Comparison of ENCODE assay signal across 1 cellular context in the genomic region with DNA sequence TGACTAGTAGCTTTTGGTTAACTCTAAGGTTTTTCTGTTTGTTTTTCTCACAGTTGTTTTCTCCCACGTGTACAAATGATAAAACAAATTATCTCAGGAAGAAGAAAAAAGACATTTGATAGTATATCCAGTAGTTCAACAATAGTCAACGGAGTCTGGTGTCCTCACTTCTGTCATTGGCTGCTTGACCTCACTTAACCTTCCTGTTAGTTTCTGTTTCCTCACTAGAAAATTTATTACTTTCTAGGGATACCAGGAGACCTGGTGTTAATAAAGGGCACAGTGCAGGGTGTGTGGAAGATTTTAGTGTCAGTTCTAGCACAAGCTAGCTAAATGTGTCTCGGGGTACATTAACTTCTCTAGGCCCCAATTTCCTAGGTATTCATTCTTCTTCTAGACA.
TF ChIP-seq lines count a peak whose summit lies in the region.

No MANE protein-coding gene starts in this region.

TF ChIP-seq in GM12878, 131 proteins besides CTCF, POLR2A, EP300 and RAD21 (continued from another document):
- TF ChIP-seq, protein P1, sequence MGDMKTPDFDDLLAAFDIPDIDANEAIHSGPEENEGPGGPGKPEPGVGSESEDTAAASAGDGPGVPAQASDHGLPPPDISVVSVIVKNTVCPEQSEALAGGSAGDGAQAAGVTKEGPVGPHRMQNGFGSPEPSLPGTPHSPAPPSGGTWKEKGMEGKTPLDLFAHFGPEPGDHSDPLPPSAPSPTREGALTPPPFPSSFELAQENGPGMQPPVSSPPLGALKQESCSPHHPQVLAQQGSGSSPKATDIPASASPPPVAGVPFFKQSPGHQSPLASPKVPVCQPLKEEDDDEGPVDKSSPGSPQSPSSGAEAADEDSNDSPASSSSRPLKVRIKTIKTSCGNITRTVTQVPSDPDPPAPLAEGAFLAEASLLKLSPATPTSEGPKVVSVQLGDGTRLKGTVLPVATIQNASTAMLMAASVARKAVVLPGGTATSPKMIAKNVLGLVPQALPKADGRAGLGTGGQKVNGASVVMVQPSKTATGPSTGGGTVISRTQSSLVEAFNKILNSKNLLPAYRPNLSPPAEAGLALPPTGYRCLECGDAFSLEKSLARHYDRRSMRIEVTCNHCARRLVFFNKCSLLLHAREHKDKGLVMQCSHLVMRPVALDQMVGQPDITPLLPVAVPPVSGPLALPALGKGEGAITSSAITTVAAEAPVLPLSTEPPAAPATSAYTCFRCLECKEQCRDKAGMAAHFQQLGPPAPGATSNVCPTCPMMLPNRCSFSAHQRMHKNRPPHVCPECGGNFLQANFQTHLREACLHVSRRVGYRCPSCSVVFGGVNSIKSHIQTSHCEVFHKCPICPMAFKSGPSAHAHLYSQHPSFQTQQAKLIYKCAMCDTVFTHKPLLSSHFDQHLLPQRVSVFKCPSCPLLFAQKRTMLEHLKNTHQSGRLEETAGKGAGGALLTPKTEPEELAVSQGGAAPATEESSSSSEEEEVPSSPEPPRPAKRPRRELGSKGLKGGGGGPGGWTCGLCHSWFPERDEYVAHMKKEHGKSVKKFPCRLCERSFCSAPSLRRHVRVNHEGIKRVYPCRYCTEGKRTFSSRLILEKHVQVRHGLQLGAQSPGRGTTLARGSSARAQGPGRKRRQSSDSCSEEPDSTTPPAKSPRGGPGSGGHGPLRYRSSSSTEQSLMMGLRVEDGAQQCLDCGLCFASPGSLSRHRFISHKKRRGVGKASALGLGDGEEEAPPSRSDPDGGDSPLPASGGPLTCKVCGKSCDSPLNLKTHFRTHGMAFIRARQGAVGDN (IDR thresholded peaks at IDR 0.05) = 0 out of 2 replicates have a peak, but pooled peaks have one; percentile 18
